Comparison of ENCODE assay signal across 8 cellular contexts in the genomic region with DNA sequence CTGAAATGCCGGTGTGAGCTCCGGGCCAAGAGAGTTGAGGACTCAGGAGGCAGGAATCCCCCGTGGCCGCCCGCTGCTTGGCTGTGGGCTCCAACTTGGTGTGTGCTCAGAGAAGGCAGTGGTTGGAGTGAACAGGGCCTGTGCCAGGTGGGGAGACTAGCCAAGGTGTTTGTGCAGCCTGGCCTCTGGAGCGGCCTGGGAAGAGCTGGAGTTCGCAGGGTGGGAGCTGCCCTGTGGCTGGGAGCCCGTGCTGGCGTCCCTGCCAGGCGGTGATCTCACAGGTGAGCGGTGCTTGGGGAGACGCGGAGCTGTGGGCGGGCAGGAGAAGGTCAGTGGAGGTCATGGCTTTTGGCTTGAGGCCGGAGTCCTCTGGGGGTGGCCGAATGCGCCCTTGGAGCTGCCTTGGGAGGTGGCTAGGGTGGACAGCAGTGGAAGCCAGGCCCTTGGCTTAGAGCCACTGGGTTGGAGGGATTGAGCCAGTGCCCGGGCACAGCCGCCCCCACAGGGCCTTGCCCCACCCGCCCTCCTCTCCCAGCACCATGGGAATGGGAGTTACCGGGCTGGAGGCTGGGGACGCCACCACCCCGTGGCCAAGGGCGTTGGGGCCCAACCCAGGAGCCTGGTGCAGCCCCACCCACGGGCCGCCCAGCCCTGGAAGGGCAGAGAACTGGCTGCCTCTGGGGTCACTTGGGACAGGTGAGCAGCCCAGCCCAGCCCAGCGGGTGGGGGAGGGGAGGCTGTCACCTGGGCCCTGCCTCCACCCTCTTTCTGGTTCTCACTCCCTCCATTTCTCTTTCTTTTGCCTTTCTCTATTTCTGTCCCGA.
A peak's percentile ranks its signal among the peaks of the same experiment; 100 is the strongest.
DNase-seq lines count a peak whose midpoint lies in the region; ATAC-seq and TF ChIP-seq lines count a peak whose summit lies in the region.

No MANE protein-coding gene starts in this region.

- in situ Hi-C loops in brain microvascular endothelial cell (cut with HindIII; ENCODE audit: low pct_ligation_motif_present, low sequenced_read_pairs), result no loop called here

- peaks cover 13% of the 10 kb centered on the region for H3K36me3 ChIP-seq in brain microvascular endothelial cell (replicated peaks)

- H3K9me3 Mint-ChIP-seq in stimulated activated naive CD8-positive, alpha-beta T cell treated with anti-CD3 and anti-CD28 coated beads, Interleukin-15, amount 100 ng/mL, for 72 hours, result no peaks in the 10 kb centered on the region

- DNase-seq in EH (ENCODE audit: low read depth) (peak; percentile 53), NCI-H2196 (lab: John Stamatoyannopoulos, UW; ENCODE audit: unreplicated experiment) (peak; percentile 82), brain microvascular endothelial cell (no peak), OCI-M1 (lab: John Stamatoyannopoulos, UW) (no peak), GM20000 (ENCODE audit: low spot score) (no peak)
- DNase-seq in stimulated activated naive CD8-positive, alpha-beta T cell treated with anti-CD3 and anti-CD28 coated beads, Interleukin-15, amount 100 ng/mL, for 72 hours, result no peak
- no peak for DNase-seq in stimulated activated CD4-positive, alpha-beta T cell treated with anti-CD3 and anti-CD28 coated beads, Interleukin-4, amount 100 ng/mL, for 1 hour

- peak overlapping the region; percentile 84 to 98 for H3K27ac Mint-ChIP-seq in stimulated activated naive CD8-positive, alpha-beta T cell treated with anti-CD3 and anti-CD28 coated beads, Interleukin-15, amount 100 ng/mL, for 72 hours

- no peak for TF ChIP-seq CTCF in brain microvascular endothelial cell (IDR thresholded peaks at IDR 0.05; ENCODE audit: low read depth, low read length, missing control alignments)
- TF ChIP-seq CTCF in GM20000 (IDR thresholded peaks at IDR 0.05; ENCODE audit: extremely low read depth, missing control alignments), result no peak

- H3K27me3 Mint-ChIP-seq in stimulated activated naive CD8-positive, alpha-beta T cell treated with anti-CD3 and anti-CD28 coated beads, Interleukin-15, amount 100 ng/mL, for 72 hours, result no peaks in the 10 kb centered on the region

- H3K27me3 ChIP-seq in brain microvascular endothelial cell (replicated peaks) (no peaks in the 10 kb centered on the region), layer of hippocampus (ENCODE audit: control insufficient read depth, insufficient read depth, low read length) (no peaks in the 10 kb centered on the region)

- H3K4me3 ChIP-seq in brain microvascular endothelial cell (ENCODE audit: low read depth, low read length), result peak overlapping the region; percentile 61

- H3K4me1 Mint-ChIP-seq in stimulated activated naive CD8-positive, alpha-beta T cell treated with anti-CD3 and anti-CD28 coated beads, Interleukin-15, amount 100 ng/mL, for 72 hours, result peaks cover 82% of the 10 kb centered on the region

- ATAC-seq in stimulated activated naive CD8-positive, alpha-beta T cell treated with anti-CD3 and anti-CD28 coated beads, Interleukin-15, amount 100 ng/mL, for 72 hours, result no peak

- H3K4me3 Mint-ChIP-seq in stimulated activated naive CD8-positive, alpha-beta T cell treated with anti-CD3 and anti-CD28 coated beads, Interleukin-15, amount 100 ng/mL, for 72 hours, result peak overlapping the region; percentile 95 to 100

- H3K27ac ChIP-seq in brain microvascular endothelial cell (peak overlapping the region; percentile 64), layer of hippocampus (ENCODE audit: low read depth, low read length) (peak overlapping the region; percentile 96)

Comparison
In these comparisons a context has a peak if more than half of its experiments do, and no peak if none do; other contexts are left out.
1. DNase-seq: peak in EH (single experiment) and NCI-H2196 (single experiment); none in brain microvascular endothelial cell (single experiment), stimulated activated naive CD8-positive, alpha-beta T cell treated with anti-CD3 and anti-CD28 coated beads, Interleukin-15, amount 100 ng/mL, for 72 hours (0 of 2), stimulated activated CD4-positive, alpha-beta T cell treated with anti-CD3 and anti-CD28 coated beads, Interleukin-4, amount 100 ng/mL, for 1 hour (single experiment), OCI-M1 (single experiment) and GM20000 (single experiment).